Comparison of ENCODE assay signal across 1 cellular context in the genomic region with DNA sequence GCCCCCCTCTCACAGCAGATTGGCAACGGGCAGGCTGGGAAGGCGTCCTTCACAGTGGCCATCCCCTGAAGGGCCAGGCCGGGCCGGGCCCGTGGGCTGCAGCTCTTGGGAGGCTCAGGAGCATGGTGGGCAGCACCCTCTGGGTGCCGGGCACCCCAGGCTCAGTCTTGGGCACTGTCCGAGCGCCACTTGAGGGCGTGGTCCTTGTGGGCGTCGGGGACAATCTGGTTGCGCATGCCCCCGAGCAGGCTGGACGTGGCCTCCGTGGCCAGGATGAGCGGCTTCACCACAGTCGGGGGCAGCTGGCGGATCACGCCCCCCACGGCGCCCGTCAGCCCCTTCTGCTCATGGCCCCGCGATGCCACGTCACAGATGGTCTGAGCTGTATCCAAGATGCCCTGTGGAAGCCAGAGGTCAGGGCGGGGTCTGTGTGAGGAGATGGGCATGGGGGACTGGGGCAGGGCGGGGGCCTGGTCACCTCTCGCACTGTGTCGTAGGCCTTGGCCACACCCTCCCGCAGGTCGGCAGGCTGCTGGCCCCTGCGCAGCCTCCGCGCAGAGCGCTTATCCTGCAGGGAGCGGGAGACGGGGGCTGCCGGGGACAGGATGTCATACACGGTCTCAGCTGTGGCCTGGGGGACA.
TF ChIP-seq lines count a peak whose summit lies in the region.

No MANE protein-coding gene starts in this region.

TF ChIP-seq in IMR-90, 13 proteins besides CTCF, POLR2A, EP300 and RAD21:
- no peak for TF ChIP-seq NFE2L2 (IDR thresholded peaks at IDR 0.05; ENCODE audit: low read depth, low read length)
- no peak for TF ChIP-seq FOS (IDR thresholded peaks at IDR 0.05; ENCODE audit: low read depth, low read length)
- TF ChIP-seq MAFK (IDR thresholded peaks at IDR 0.05; ENCODE audit: low read depth, low read length) = no peak
- no peak for TF ChIP-seq CHD1 (IDR thresholded peaks at IDR 0.05; ENCODE audit: low read depth, low read length)
- no peak for TF ChIP-seq MXI1 (IDR thresholded peaks at IDR 0.05; ENCODE audit: borderline replicate concordance, low read depth, low read length)
- TF ChIP-seq CEBPB (IDR thresholded peaks at IDR 0.05; ENCODE audit: low read depth, low read length) = no peak
- TF ChIP-seq SMC3 (IDR thresholded peaks at IDR 0.05; ENCODE audit: low read depth, low read length) = no peak
- TF ChIP-seq, protein P1, sequence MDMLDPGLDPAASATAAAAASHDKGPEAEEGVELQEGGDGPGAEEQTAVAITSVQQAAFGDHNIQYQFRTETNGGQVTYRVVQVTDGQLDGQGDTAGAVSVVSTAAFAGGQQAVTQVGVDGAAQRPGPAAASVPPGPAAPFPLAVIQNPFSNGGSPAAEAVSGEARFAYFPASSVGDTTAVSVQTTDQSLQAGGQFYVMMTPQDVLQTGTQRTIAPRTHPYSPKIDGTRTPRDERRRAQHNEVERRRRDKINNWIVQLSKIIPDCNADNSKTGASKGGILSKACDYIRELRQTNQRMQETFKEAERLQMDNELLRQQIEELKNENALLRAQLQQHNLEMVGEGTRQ (IDR thresholded peaks at IDR 0.05; ENCODE audit: low read depth, low read length) = no peak
- TF ChIP-seq MAZ (IDR thresholded peaks at IDR 0.05; ENCODE audit: borderline replicate concordance, low read depth, low read length) = no peak
- TF ChIP-seq, protein P2, sequence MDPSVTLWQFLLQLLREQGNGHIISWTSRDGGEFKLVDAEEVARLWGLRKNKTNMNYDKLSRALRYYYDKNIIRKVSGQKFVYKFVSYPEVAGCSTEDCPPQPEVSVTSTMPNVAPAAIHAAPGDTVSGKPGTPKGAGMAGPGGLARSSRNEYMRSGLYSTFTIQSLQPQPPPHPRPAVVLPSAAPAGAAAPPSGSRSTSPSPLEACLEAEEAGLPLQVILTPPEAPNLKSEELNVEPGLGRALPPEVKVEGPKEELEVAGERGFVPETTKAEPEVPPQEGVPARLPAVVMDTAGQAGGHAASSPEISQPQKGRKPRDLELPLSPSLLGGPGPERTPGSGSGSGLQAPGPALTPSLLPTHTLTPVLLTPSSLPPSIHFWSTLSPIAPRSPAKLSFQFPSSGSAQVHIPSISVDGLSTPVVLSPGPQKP (IDR thresholded peaks at IDR 0.05; ENCODE audit: borderline replicate concordance, low read depth, low read length) = no peak
- no peak for TF ChIP-seq BHLHE40 (IDR thresholded peaks at IDR 0.05; ENCODE audit: low read depth, low read length)
- TF ChIP-seq RCOR1 (IDR thresholded peaks at IDR 0.05; ENCODE audit: insufficient replicate concordance, low read length) = no peak
- no peak for TF ChIP-seq RFX5 (IDR thresholded peaks at IDR 0.05; ENCODE audit: low read depth, low read length)
TF ChIP-seq in IMR-90: peak in this region for 0.
